1 cellular context compared by ENCODE assay signal in the genomic region with DNA sequence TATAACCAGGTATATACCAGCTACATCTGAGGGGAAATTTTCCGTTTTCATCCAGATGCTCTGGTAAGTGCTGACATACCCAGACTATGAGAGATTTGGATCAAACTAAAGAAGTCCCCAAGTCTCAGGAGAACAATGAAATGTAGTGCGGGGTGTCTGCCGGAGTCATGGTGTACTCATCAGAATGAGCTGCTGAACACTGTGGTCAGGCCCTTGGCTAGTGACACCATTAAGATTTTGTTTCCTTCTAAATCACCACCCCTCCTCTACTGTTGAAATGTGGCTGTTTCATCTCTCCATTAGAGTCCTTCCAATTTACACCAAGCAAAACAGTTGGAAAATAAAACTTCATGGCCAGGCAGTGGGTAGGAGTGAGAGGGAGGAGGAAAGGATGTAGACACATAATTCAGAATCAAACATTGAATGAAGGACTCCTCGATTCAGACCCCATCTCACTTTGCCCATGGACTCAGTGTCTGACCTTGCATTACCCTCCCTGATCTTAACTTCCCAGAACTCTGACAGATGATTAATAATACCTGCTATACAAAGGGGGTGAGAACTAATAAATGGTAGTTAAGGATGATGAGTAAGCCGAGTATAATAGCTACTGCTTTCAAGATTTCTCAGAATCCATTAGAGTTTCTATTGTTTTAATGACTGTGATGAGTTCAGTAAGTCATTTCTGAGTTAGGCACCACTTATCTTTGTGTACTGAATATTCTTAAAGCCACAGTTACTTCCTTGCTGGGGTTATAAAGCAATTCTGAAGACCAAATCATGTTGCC.
TF ChIP-seq lines count a peak whose summit lies in the region.

No MANE protein-coding gene starts in this region.

TF ChIP-seq in GM12878, 131 proteins besides CTCF, POLR2A, EP300 and RAD21 (continued from another document):
- TF ChIP-seq, protein P1, sequence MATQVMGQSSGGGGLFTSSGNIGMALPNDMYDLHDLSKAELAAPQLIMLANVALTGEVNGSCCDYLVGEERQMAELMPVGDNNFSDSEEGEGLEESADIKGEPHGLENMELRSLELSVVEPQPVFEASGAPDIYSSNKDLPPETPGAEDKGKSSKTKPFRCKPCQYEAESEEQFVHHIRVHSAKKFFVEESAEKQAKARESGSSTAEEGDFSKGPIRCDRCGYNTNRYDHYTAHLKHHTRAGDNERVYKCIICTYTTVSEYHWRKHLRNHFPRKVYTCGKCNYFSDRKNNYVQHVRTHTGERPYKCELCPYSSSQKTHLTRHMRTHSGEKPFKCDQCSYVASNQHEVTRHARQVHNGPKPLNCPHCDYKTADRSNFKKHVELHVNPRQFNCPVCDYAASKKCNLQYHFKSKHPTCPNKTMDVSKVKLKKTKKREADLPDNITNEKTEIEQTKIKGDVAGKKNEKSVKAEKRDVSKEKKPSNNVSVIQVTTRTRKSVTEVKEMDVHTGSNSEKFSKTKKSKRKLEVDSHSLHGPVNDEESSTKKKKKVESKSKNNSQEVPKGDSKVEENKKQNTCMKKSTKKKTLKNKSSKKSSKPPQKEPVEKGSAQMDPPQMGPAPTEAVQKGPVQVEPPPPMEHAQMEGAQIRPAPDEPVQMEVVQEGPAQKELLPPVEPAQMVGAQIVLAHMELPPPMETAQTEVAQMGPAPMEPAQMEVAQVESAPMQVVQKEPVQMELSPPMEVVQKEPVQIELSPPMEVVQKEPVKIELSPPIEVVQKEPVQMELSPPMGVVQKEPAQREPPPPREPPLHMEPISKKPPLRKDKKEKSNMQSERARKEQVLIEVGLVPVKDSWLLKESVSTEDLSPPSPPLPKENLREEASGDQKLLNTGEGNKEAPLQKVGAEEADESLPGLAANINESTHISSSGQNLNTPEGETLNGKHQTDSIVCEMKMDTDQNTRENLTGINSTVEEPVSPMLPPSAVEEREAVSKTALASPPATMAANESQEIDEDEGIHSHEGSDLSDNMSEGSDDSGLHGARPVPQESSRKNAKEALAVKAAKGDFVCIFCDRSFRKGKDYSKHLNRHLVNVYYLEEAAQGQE (IDR thresholded peaks at IDR 0.05; ENCODE audit: low read depth, low read length) = no peak
- TF ChIP-seq FOS (IDR thresholded peaks at IDR 0.05; ENCODE audit: borderline replicate concordance, extremely low read depth, insufficient read length) = no peak
TF ChIP-seq in GM12878: peak in this region for 1.
